8 cellular contexts compared by ENCODE assay signal in genomic region chr4:95155759-95156451, GRCh38.
DNase-seq lines count a peak whose midpoint lies in the region; ATAC-seq, FAIRE-seq and TF ChIP-seq lines count a peak whose summit lies in the region.

No MANE protein-coding gene starts in this region.

- H3K4me2 ChIP-seq in Loucy (ENCODE audit: low read depth, low read length, poor library complexity, severe bottlenecking) (peak overlapping the region; percentile 64), GM12878 (ENCODE audit: control insufficient read depth, insufficient read depth) (no peak overlapping the region)

- 2% methylated on average over 2 of the region's 2 CpGs for WGBS in GM12878 (ENCODE audit: insufficient coverage, insufficient replicate concordance, low lambda C conversion rate, missing lambda C conversion rate)
- WGBS in right lobe of liver (ENCODE audit: insufficient coverage, low coverage, low lambda C conversion rate, missing lambda C conversion rate) = 43% methylated on average over 2 of the region's 2 CpGs

- DNase-seq in NCI-H1105 treated with DMSO at 0.1 percent for 48 hours (lab: John Stamatoyannopoulos, UW) (peak; percentile 10), NCI-H1105 (lab: John Stamatoyannopoulos, UW) (no peak), GM12878 (ENCODE audit: low read depth, low spot score) (no peak), right lobe of liver (no peak), GM12892 (ENCODE audit: insufficient read length) (no peak)
- DNase-seq in activated T-cell treated with anti-CD3 and anti-CD28 coated beads, Interleukin-2, amount 50 U/mL, for 48 hours = no peak

- RAD21 ChIA-PET in GM12878 (lab: Charles Lee; ENCODE audit: unreplicated experiment) = interaction anchor here (0.6 to 1.3 kb wide), 2 partner anchors 819 to 1196 kb away, joined by 3 to 4 read pairs; no protein-coding TSS in a partner anchor

- no peaks in the 10 kb centered on the region for H3K27me3 ChIP-seq in Loucy (ENCODE audit: insufficient read depth, low read length, poor library complexity, severe bottlenecking)
- no peaks in the 10 kb centered on the region; a peak in 2 of 4 replicates for H3K27me3 ChIP-seq in GM12878 (replicated peaks in 1 of 2; ENCODE audit: control insufficient read depth in 2 of 2, insufficient read depth in 2 of 2, low read length in 1 of 2)
- no peaks in the 10 kb centered on the region for H3K27me3 ChIP-seq in right lobe of liver

- no peak for TF ChIP-seq POLR2A in GM12878 (IDR thresholded peaks at IDR 0.05; ENCODE audit: low read depth, low read length)
- no peak for TF ChIP-seq POLR2A in right lobe of liver (IDR thresholded peaks at IDR 0.05)
- TF ChIP-seq POLR2A in GM12892 (IDR thresholded peaks at IDR 0.05; ENCODE audit: low read depth, low read length) = no peak

- POLR2A ChIA-PET in GM12878 (lab: Charles Lee) = no interaction called here

- SMC1A ChIA-PET in GM12878 (lab: Charles Lee; ENCODE audit: uncharacterized antibody, unreplicated experiment) = interaction anchor here (0.6 to 1.0 kb wide), 4 partner anchors 14 to 319 kb away, joined by 3 to 4 read pairs (median 4); no protein-coding TSS in a partner anchor

- no peaks in the 10 kb centered on the region for H3K9me3 ChIP-seq in Loucy (ENCODE audit: insufficient read depth, low read depth, low read length)
- H3K9me3 ChIP-seq in GM12878 (replicated peaks; ENCODE audit: control insufficient read depth, insufficient read depth, low read length) = no peaks in the 10 kb centered on the region
- H3K9me3 ChIP-seq in right lobe of liver = no peaks in the 10 kb centered on the region

- H3K4me3 ChIP-seq in Loucy (ENCODE audit: low read length, poor library complexity, severe bottlenecking) (peak overlapping the region; percentile 59), GM12878 (no peak overlapping the region), right lobe of liver (no peak overlapping the region)

- H3K79me2 ChIP-seq in Loucy (ENCODE audit: insufficient read depth, low read length) = no peaks in the 10 kb centered on the region
- H3K79me2 ChIP-seq in GM12878 (ENCODE audit: control insufficient read depth, insufficient read depth, low read length) = no peaks in the 10 kb centered on the region

- H3K4me1 ChIP-seq in Loucy (ENCODE audit: insufficient read depth, low read length, poor library complexity, severe bottlenecking) (peaks cover 16% of the 10 kb centered on the region), GM12878 (ENCODE audit: control insufficient read depth, insufficient read depth, low read length) (no peaks in the 10 kb centered on the region), right lobe of liver (no peaks in the 10 kb centered on the region)

- intact Hi-C loops in GM12878 (cut with micrococcal nuclease; ENCODE audit: unreplicated experiment) (loop anchor here (2.0 to 10.0 kb wide), 2 partner anchors 1197 to 1999 kb away; no protein-coding TSS in a partner anchor), right lobe of liver (cut with DNase I) (no loop called here)

- no peaks in the 10 kb centered on the region for H3F3A ChIP-seq in Loucy (ENCODE audit: low read depth)

- TF ChIP-seq EP300 in GM12878 (IDR thresholded peaks at IDR 0.05; ENCODE audit: borderline replicate concordance in 1 of 2, control insufficient read depth in 1 of 2, low read depth in 2 of 2, low read length in 2 of 2) = no peak

- FAIRE-seq in GM12878 (lab: Jason Lieb, UNC) (peak; percentile 59), GM12892 (lab: Jason Lieb, UNC) (no peak)

- no peaks in the 10 kb centered on the region for H3K9me2 ChIP-seq in Loucy (replicated peaks; ENCODE audit: low read depth, low read length)

- H3K36me3 ChIP-seq in Loucy (ENCODE audit: insufficient read depth, low read length) = no peaks in the 10 kb centered on the region
- H3K36me3 ChIP-seq in GM12878 (ENCODE audit: control insufficient read depth in 2 of 2, insufficient read depth in 2 of 2, low read length in 1 of 2) = no peaks in the 10 kb centered on the region
- no peaks in the 10 kb centered on the region for H3K36me3 ChIP-seq in right lobe of liver

- CTCF ChIA-PET in GM12878 (lab: Yijun Ruan, JAX) = interaction anchor here (0.6 to 1.4 kb wide), 5 partner anchors 11 to 1145 kb away, joined by 3 to 4 read pairs (median 3); no protein-coding TSS in a partner anchor

- TF ChIP-seq CTCF in Loucy (conservative IDR thresholded peaks at IDR 0.05; ENCODE audit: low read length) (peak; percentile 88), GM12878 (IDR thresholded peaks at IDR 0.05 in 2 of 3, conservative IDR thresholded peaks at IDR 0.05 in 1 of 3; ENCODE audit: control insufficient read depth in 2 of 3, extremely low read depth in 1 of 3, insufficient read depth in 1 of 3, low read depth in 3 of 3, low read length in 3 of 3) (peak; percentile 51 to 58 (median 52)), right lobe of liver (IDR thresholded peaks at IDR 0.05) (peak; percentile 32 to 65 (median 60))

- TF ChIP-seq RAD21 in GM12878 (IDR thresholded peaks at IDR 0.05; ENCODE audit: insufficient read depth, low read depth, low read length) = peak; percentile 57

- H2AFZ ChIP-seq in Loucy (ENCODE audit: low read length) (peak overlapping the region; percentile 45; the same call in 1 of the 2 replicates), GM12878 (ENCODE audit: control insufficient read depth, low read depth, low read length) (no peak overlapping the region)

- ATAC-seq in GM19452 (IDR thresholded peaks at IDR 0.05; ENCODE audit: unreplicated experiment) = peak; percentile 78
- peak; percentile 58 for ATAC-seq in GM12878
- ATAC-seq in right lobe of liver = peak in 2 of 4 donors; percentile 47 to 50

- H3K27ac ChIP-seq in GM12878 (ENCODE audit: control insufficient read depth, insufficient read depth) = no peak overlapping the region
- no peak overlapping the region for H3K27ac ChIP-seq in right lobe of liver

- BruUV-seq in GM12878 (replicated peaks; lab: Mats Ljungman, UMichigan) = no TSS peak

- in situ Hi-C loops in GM12878 (cut with MboI) = loop anchor here (25.0 kb wide), 1 partner anchor 881 kb away; no protein-coding TSS in a partner anchor

- H3K9ac ChIP-seq in Loucy (ENCODE audit: low read depth, low read length, poor library complexity, severe bottlenecking) (peak overlapping the region; percentile 20), GM12878 (ENCODE audit: control insufficient read depth, insufficient read depth, low read length) (no peak overlapping the region)

- H4K20me1 ChIP-seq in Loucy (ENCODE audit: insufficient read depth, low read length, poor library complexity, severe bottlenecking) = no peaks in the 10 kb centered on the region
- no peaks in the 10 kb centered on the region for H4K20me1 ChIP-seq in GM12878 (ENCODE audit: control insufficient read depth, insufficient read depth)

TF ChIP-seq in GM12878, 131 proteins besides CTCF, POLR2A, EP300 and RAD21 (continues in another document):
- TF ChIP-seq SUZ12 (IDR thresholded peaks at IDR 0.05; ENCODE audit: unreplicated experiment) (no peak), HDAC2 (IDR thresholded peaks at IDR 0.05) (no peak), SMC3 (IDR thresholded peaks at IDR 0.05; ENCODE audit: borderline replicate concordance, low read length) (peak; percentile 31; the same call in 1 of the 2 replicates), ZNF592 (IDR thresholded peaks at IDR 0.05) (no peak), SMAD5 (IDR thresholded peaks at IDR 0.05; ENCODE audit: low read depth) (no peak)
- TF ChIP-seq, protein P1, sequence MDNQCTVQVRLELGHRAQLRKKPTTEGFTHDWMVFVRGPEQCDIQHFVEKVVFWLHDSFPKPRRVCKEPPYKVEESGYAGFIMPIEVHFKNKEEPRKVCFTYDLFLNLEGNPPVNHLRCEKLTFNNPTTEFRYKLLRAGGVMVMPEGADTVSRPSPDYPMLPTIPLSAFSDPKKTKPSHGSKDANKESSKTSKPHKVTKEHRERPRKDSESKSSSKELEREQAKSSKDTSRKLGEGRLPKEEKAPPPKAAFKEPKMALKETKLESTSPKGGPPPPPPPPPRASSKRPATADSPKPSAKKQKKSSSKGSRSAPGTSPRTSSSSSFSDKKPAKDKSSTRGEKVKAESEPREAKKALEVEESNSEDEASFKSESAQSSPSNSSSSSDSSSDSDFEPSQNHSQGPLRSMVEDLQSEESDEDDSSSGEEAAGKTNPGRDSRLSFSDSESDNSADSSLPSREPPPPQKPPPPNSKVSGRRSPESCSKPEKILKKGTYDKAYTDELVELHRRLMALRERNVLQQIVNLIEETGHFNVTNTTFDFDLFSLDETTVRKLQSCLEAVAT (IDR thresholded peaks at IDR 0.05) = no peak
